In genomic region chr7:26101471-26102151, GRCh38 we compare ENCODE assay signal across 1 cellular context.
TF ChIP-seq lines count a peak whose summit lies in the region.

No MANE protein-coding gene starts in this region.

TF ChIP-seq in GM23338, 12 proteins besides CTCF, POLR2A, EP300 and RAD21 (continued from another document):
- TF ChIP-seq ZNF462 (CRISPR knock-in tag; IDR thresholded peaks at IDR 0.05) (no peak), ZNF331 (CRISPR knock-in tag; IDR thresholded peaks at IDR 0.05; ENCODE audit: low read depth) (no peak), CREB1 (CRISPR knock-in tag; IDR thresholded peaks at IDR 0.05; ENCODE audit: low read depth) (no peak), JUNB (IDR thresholded peaks at IDR 0.05; ENCODE audit: unreplicated experiment) (no peak)
